Comparison of ENCODE assay signal across 1 cellular context in genomic region chr22:24947881-24948280, GRCh38.
TF ChIP-seq lines count a peak whose summit lies in the region.

No MANE protein-coding gene starts in this region.

TF ChIP-seq in GM23338, 12 proteins besides CTCF, POLR2A, EP300 and RAD21 (continued from another document):
- TF ChIP-seq, protein P1, sequence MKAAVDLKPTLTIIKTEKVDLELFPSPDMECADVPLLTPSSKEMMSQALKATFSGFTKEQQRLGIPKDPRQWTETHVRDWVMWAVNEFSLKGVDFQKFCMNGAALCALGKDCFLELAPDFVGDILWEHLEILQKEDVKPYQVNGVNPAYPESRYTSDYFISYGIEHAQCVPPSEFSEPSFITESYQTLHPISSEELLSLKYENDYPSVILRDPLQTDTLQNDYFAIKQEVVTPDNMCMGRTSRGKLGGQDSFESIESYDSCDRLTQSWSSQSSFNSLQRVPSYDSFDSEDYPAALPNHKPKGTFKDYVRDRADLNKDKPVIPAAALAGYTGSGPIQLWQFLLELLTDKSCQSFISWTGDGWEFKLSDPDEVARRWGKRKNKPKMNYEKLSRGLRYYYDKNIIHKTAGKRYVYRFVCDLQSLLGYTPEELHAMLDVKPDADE (IDR thresholded peaks at IDR 0.05): no peak
